Comparison of ENCODE assay signal across 12 cellular contexts in the genomic region with DNA sequence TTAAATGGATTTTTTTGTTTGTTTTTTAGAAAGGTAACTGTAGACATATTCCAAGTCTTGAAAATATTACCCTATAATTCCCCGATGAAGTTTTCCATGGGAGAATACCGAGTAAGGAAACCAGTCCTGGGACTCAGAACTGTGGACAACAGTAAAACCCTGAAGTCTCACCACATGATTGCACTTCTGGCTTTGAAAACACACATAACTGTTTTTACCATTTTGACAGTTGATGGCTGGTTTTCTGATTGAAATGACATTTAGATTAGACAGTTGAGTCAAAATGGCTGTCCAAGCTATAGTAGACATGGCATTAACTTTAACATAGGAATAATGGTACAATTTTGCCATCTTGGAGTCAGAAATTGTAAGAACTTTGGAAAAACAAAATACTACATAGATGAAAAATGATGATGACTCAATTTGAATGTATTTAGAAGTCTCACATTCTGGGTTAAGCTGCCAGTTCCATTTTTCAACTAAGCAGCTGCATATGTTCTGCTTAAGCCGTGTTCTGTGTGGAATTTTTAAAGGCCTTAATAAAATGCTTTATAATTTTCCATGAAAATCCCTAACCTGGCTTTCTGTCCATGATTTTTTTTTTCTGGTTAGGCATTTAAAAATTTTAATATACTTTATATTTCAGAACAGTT. TPM values are rescaled to one million over a fixed set of nuclear protein-coding genes. Genes with fewer than 3 reads are reported as not detected.
DNase-seq lines count a peak whose midpoint lies in the region; ATAC-seq and TF ChIP-seq lines count a peak whose summit lies in the region.
"Had no signal": no experiment of that assay in that cellular context is flagged by ENCODE, and none has a peak within 500 bp of the region (broad histone marks: within the 10 kb centered on the region; RNA-seq: fewer than 3 reads in every experiment).

No MANE protein-coding gene starts in this region.

- H3K9me3 Mint-ChIP-seq in activated CD8-positive, alpha-beta memory T cell treated with anti-CD3 and anti-CD28 coated beads, Interleukin-2, amount 10 ng/mL, durations not matched to agents 7 days and 5 days (ENCODE audit: low read depth), result no peaks in the 10 kb centered on the region
- no peaks in the 10 kb centered on the region for H3K9me3 Mint-ChIP-seq in activated CD4-positive, alpha-beta memory T cell treated with anti-CD3 and anti-CD28 coated beads for 36 hours

- H3K27me3 ChIP-seq in subcutaneous abdominal adipose tissue (ENCODE audit: control insufficient read depth in 5 of 5, insufficient read depth in 4 of 5, low read length in 5 of 5) (no peaks in the 10 kb centered on the region), aorta (ENCODE audit: control insufficient read depth in 1 of 2, insufficient read depth in 2 of 2, low read length in 1 of 2) (no peaks in the 10 kb centered on the region)

- peak overlapping the region; percentile 99 for H3K4me3 Mint-ChIP-seq in activated CD8-positive, alpha-beta memory T cell treated with anti-CD3 and anti-CD28 coated beads, Interleukin-2, amount 10 ng/mL, durations not matched to agents 7 days and 5 days
- no peak overlapping the region for H3K4me3 Mint-ChIP-seq in activated CD4-positive, alpha-beta memory T cell treated with anti-CD3 and anti-CD28 coated beads for 36 hours

- H3K36me3 ChIP-seq in subcutaneous abdominal adipose tissue (ENCODE audit: control insufficient read depth in 5 of 5, insufficient read depth in 5 of 5, low read length in 5 of 5) (peaks cover 0 to 2% (median 0%) of the 10 kb centered on the region in 5 donors), aorta (ENCODE audit: control insufficient read depth in 1 of 2, insufficient read depth in 2 of 2, low read length in 1 of 2) (no peaks in the 10 kb centered on the region)

- no peaks in the 10 kb centered on the region for H3K27me3 Mint-ChIP-seq in activated CD8-positive, alpha-beta memory T cell treated with anti-CD3 and anti-CD28 coated beads, Interleukin-2, amount 10 ng/mL, durations not matched to agents 7 days and 5 days
- no peaks in the 10 kb centered on the region for H3K27me3 Mint-ChIP-seq in activated CD4-positive, alpha-beta memory T cell treated with anti-CD3 and anti-CD28 coated beads for 36 hours

- peaks cover 48% of the 10 kb centered on the region for H3K36me3 Mint-ChIP-seq in activated CD8-positive, alpha-beta memory T cell treated with anti-CD3 and anti-CD28 coated beads, Interleukin-2, amount 10 ng/mL, durations not matched to agents 7 days and 5 days
- peaks cover 18% of the 10 kb centered on the region for H3K36me3 Mint-ChIP-seq in activated CD4-positive, alpha-beta memory T cell treated with anti-CD3 and anti-CD28 coated beads for 36 hours

- DNase-seq in activated CD8-positive, alpha-beta memory T cell treated with anti-CD3 and anti-CD28 coated beads, Interleukin-2, amount 10 ng/mL, durations not matched to agents 7 days and 5 days, result no peak
- no peak for DNase-seq in activated CD8-positive, alpha-beta memory T cell treated with anti-CD3 and anti-CD28 coated beads for 24 hours
- no peak for DNase-seq in activated CD4-positive, alpha-beta memory T cell treated with anti-CD3 and anti-CD28 coated beads for 36 hours
- peak; percentile 86 for DNase-seq in fibroblast of the aortic adventitia (ENCODE audit: low read depth)
- DNase-seq in left lobe of liver (ENCODE audit: low spot score), result no peak
- no peak for DNase-seq in caudate nucleus (lab: John Stamatoyannopoulos, UW)
- no peak for DNase-seq in aorta
- DNase-seq: activated effector memory CD4-positive, alpha-beta T cell treated with anti-CD3 and anti-CD28 coated beads, Interleukin-2, amount 50 U/mL, for 16 hours; NCI-H1436 treated with DMSO at 0.1 percent for 48 hours had no signal

- ATAC-seq in activated CD8-positive, alpha-beta memory T cell treated with anti-CD3 and anti-CD28 coated beads, Interleukin-2, amount 10 ng/mL, durations not matched to agents 7 days and 5 days, result no peak
- ATAC-seq in left lobe of liver (no peak), aorta (ENCODE audit: low FRiP score) (no peak)

- H3K27ac Mint-ChIP-seq in activated CD8-positive, alpha-beta memory T cell treated with anti-CD3 and anti-CD28 coated beads, Interleukin-2, amount 10 ng/mL, durations not matched to agents 7 days and 5 days, result peak overlapping the region; percentile 100
- H3K27ac Mint-ChIP-seq in activated CD4-positive, alpha-beta memory T cell treated with anti-CD3 and anti-CD28 coated beads for 36 hours, result peak overlapping the region; percentile 95

- intact Hi-C loops in activated CD4-positive, alpha-beta memory T cell treated with anti-CD3 and anti-CD28 coated beads for 36 hours (cut with micrococcal nuclease), result loop anchor here (2.0 kb wide), 2 partner anchors 67 to 533 kb away; a partner anchor contains a TSS
- intact Hi-C loops in aorta (cut with DNase I), result no loop called here

- H3K27ac ChIP-seq in subcutaneous abdominal adipose tissue (ENCODE audit: low read depth, low read length) (peak overlapping the region; percentile 65), caudate nucleus (ENCODE audit: low read depth, low read length) (no peak overlapping the region), aorta (ENCODE audit: low read depth in 1 of 2, low read length in 2 of 2) (no peak overlapping the region)
- H3K27ac ChIP-seq: A549, epithelial cell of prostate had no signal

- POLR2A ChIA-PET in activated CD4-positive, alpha-beta memory T cell treated with anti-CD3 and anti-CD28 coated beads for 36 hours (lab: Charles Lee), result interaction anchor here (0.6 to 5.1 kb wide), 5 partner anchors 12 to 47 kb away, joined by 3 to 126 read pairs (median 9); a partner anchor contains a TSS

- TF ChIP-seq CTCF in fibroblast of the aortic adventitia (IDR thresholded peaks at IDR 0.05; ENCODE audit: insufficient read depth, low read length), result no peak

- H3K9me3 ChIP-seq in subcutaneous abdominal adipose tissue (ENCODE audit: control insufficient read depth in 5 of 5, low read length in 5 of 5) (peaks cover 0 to under 1% (median 0%) of the 10 kb centered on the region in 5 donors), aorta (ENCODE audit: control insufficient read depth, low read length) (no peaks in the 10 kb centered on the region)
- H3K9me3 ChIP-seq: A549 had no signal

- peaks cover 63% of the 10 kb centered on the region for H3K4me1 Mint-ChIP-seq in activated CD8-positive, alpha-beta memory T cell treated with anti-CD3 and anti-CD28 coated beads, Interleukin-2, amount 10 ng/mL, durations not matched to agents 7 days and 5 days
- H3K4me1 Mint-ChIP-seq in activated CD4-positive, alpha-beta memory T cell treated with anti-CD3 and anti-CD28 coated beads for 36 hours (ENCODE audit: low read depth), result peaks cover 47% of the 10 kb centered on the region

- H3K9ac ChIP-seq in subcutaneous abdominal adipose tissue (ENCODE audit: low read length in 5 of 5), result no peak overlapping the region

- H3K4me1 ChIP-seq in subcutaneous abdominal adipose tissue (ENCODE audit: control insufficient read depth in 5 of 5, insufficient read depth in 5 of 5, low read length in 5 of 5) (peaks cover 5 to 38% (median 28%) of the 10 kb centered on the region in 5 donors), aorta (ENCODE audit: control insufficient read depth in 1 of 2, insufficient read depth in 2 of 2, low read length in 2 of 2) (peaks cover 6 to 25% of the 10 kb centered on the region in 2 donors)

- H3K4me3 ChIP-seq in fibroblast of the aortic adventitia (ENCODE audit: low read depth, low read length) (no peak overlapping the region), subcutaneous abdominal adipose tissue (ENCODE audit: low read depth in 1 of 5, low read length in 5 of 5) (no peak overlapping the region), aorta (ENCODE audit: low read length in 2 of 2) (no peak overlapping the region)
- H3K4me3 ChIP-seq: A549 had no signal

- CTCF ChIA-PET in activated CD8-positive, alpha-beta memory T cell treated with anti-CD3 and anti-CD28 coated beads, Interleukin-2, amount 10 ng/mL, durations not matched to agents 7 days and 5 days (lab: Charles Lee), result interaction anchor here (1.0 to 7.2 kb wide), 8 partner anchors 17 to 51 kb away, joined by 3 to 70 read pairs (median 22); a partner anchor contains a TSS
- CTCF ChIA-PET in activated CD4-positive, alpha-beta memory T cell treated with anti-CD3 and anti-CD28 coated beads for 36 hours (lab: Charles Lee), result interaction anchor here (0.7 to 5.6 kb wide), 8 partner anchors 20 to 133 kb away, joined by 4 to 62 read pairs (median 5); no protein-coding TSS in a partner anchor

- 49 to 57% methylated on average over 3 of the region's 3 CpGs for WGBS in aorta, 2 donors

RNA-seq across cellular contexts. Expression of a gene that starts 38.3 kb away (rescaled TPM):
- total RNA-seq in activated CD8-positive, alpha-beta memory T cell treated with anti-CD3 and anti-CD28 coated beads, Interleukin-2, amount 10 ng/mL, durations not matched to agents 7 days and 5 days, result 100 to 1,000 TPM; 465 to 588 TPM
- total RNA-seq in activated CD4-positive, alpha-beta memory T cell treated with anti-CD3 and anti-CD28 coated beads for 36 hours, result 100 to 1,000 TPM; 170 to 183 TPM
- total RNA-seq in fibroblast of the aortic adventitia (ENCODE audit: low replicate concordance), result 20.5 and 24.6 TPM in 2 replicates
- 6.3 TPM for total RNA-seq in left lobe of liver
- total RNA-seq in aorta, result 100 to 1,000 TPM; 107 to 118 TPM
- polyA plus RNA-seq in aorta, result 10 to 100 TPM; 40.9 to 51.7 TPM
